Comparison of ENCODE assay signal across 9 cellular contexts in the genomic region with DNA sequence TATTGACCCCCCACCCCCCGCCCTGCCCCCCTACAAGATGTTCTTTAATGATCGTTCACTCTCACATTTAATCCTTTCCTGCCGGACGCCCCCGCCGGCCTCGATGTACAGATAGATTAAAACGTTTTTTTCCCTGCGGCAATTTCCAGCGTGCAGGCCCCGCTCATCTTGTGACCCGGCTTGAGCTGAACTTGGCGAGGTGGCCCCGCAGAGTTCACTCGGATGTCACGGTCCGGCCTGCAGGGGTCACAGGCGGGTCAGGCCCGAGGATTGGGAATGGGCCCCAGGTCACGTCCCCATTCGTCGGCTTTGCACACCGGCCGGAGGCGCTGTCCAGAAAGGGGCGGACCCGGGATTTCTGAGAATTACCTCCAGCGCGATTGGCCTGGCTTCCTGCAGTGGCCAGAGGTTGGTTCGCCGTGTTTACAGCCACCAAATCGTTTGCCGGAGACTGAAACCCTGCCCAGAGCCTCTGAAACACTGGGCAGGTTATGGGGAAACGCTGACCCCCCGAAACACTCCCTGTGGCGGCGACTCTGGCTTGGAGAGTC. TPM values are rescaled to one million over a fixed set of nuclear protein-coding genes. Genes with fewer than 3 reads are reported as not detected.
DNase-seq lines count a peak whose midpoint lies in the region; ATAC-seq, FAIRE-seq and TF ChIP-seq lines count a peak whose summit lies in the region.
"Had no signal": no experiment of that assay in that cellular context is flagged by ENCODE, and none has a peak within 500 bp of the region (broad histone marks: within the 10 kb centered on the region; RNA-seq: fewer than 3 reads in every experiment).

No MANE protein-coding gene starts in this region.

- H3K27ac ChIP-seq in K562 (ENCODE audit: extremely low read depth, low read depth, low read length) (peak overlapping the region; percentile 80), upper lobe of right lung (no peak overlapping the region)

- peak overlapping the region; percentile 74 to 82 for H3K9ac ChIP-seq in K562 (ENCODE audit: insufficient read depth in 1 of 2, low read depth in 2 of 2, low read length in 2 of 2)

- H3K9me3 ChIP-seq in K562 (replicated peaks; ENCODE audit: control insufficient read depth, insufficient read depth, low read depth, low read length) (peaks cover 2% of the 10 kb centered on the region; the same call in 1 of the 2 replicates), upper lobe of right lung (no peaks in the 10 kb centered on the region)

- no peaks in the 10 kb centered on the region for H3K9me1 ChIP-seq in K562 (ENCODE audit: control insufficient read depth, insufficient read depth, low read length)

- H3K4me1 ChIP-seq in K562 (replicated peaks in 1 of 2; ENCODE audit: control insufficient read depth in 2 of 2, insufficient read depth in 2 of 2, low read length in 2 of 2) (peaks cover 25 to 67% of the 10 kb centered on the region in 2 experiments; a peak in 4 of 5 replicates), upper lobe of right lung (peaks cover 41% of the 10 kb centered on the region)

- peak overlapping the region; percentile 75 for H3K4me2 ChIP-seq in K562 (ENCODE audit: insufficient read depth, low read length)

- peak; percentile 22 to 28 for ATAC-seq in left cardiac atrium
- no peak for ATAC-seq in Right ventricle myocardium superior (ENCODE audit: poor library complexity)
- ATAC-seq in K562, result peak; percentile 91
- peak; percentile 62 for ATAC-seq in upper lobe of right lung

- H3K27me3 ChIP-seq in K562 (ENCODE audit: control insufficient read depth in 2 of 2, insufficient read depth in 2 of 2, low read length in 2 of 2), result no peaks in the 10 kb centered on the region
- peaks cover 74% of the 10 kb centered on the region for H3K27me3 ChIP-seq in upper lobe of right lung

- peak; percentile 96 for FAIRE-seq in K562 (lab: Jason Lieb, UNC)
- FAIRE-seq in D721Med (lab: Jason Lieb, UNC), result no peak

- POLR2A ChIA-PET in K562 (lab: Yijun Ruan, JAX), result interaction anchor here (0.6 kb wide), 5 partner anchors 12 to 373 kb away, joined by 3 to 5 read pairs (median 4); no protein-coding TSS in a partner anchor

- peak; percentile 64 for TF ChIP-seq EP300 in K562 (IDR thresholded peaks at IDR 0.05; ENCODE audit: low read length)

- CTCF ChIA-PET in K562 (lab: Yijun Ruan, JAX; ENCODE audit: low intra/inter-chr PET ratio), result no interaction called here

- TF ChIP-seq CTCF in K562 (IDR thresholded peaks at IDR 0.05 in 2 of 3, conservative IDR thresholded peaks at IDR 0.05 in 1 of 3; ENCODE audit: insufficient read depth in 2 of 3, low read depth in 1 of 3, low read length in 3 of 3) (peak; percentile 15 to 42 (median 38); a peak in 3 of 6 replicates), upper lobe of right lung (IDR thresholded peaks at IDR 0.05) (no peak), D721Med (IDR thresholded peaks at IDR 0.05; ENCODE audit: insufficient read depth, missing control alignments) (no peak)

- peak overlapping the region; percentile 86 for H2AFZ ChIP-seq in K562 (ENCODE audit: low read depth, low read length)

- peak overlapping the region; percentile 31 for H3K4me3 ChIP-seq in K562
- peak overlapping the region; percentile 45 for H3K4me3 ChIP-seq in upper lobe of right lung

- peak in 1 of 2 experiments; percentile 15; a peak in 1 of 4 replicates for TF ChIP-seq RAD21 in K562 (CRISPR knock-in tag; conservative IDR thresholded peaks at IDR 0.05 in 1 of 2, IDR thresholded peaks at IDR 0.05 in 1 of 2)

- H3K79me2 ChIP-seq in K562 (ENCODE audit: control insufficient read depth, insufficient read depth, low read length), result no peaks in the 10 kb centered on the region

- in situ Hi-C loops in K562 (cut with MboI), result no loop called here

- H4K20me1 ChIP-seq in K562 (replicated peaks; ENCODE audit: control insufficient read depth, insufficient read depth, low read length), result no peaks in the 10 kb centered on the region

- WGBS in K562 (ENCODE audit: insufficient coverage, low coverage, missing lambda C conversion rate), result 0% methylated on average over 29 of the region's 37 CpGs

- TF ChIP-seq POLR2A in K562 (conservative IDR thresholded peaks at IDR 0.05), result peak; percentile 70

- no peak for DNase-seq in left cardiac atrium
- DNase-seq in Right ventricle myocardium superior, result no peak
- DNase-seq in K562 (ENCODE audit: extremely low read depth in 1 of 4, low spot score in 3 of 4), result peak; percentile 88 to 93 (median 90)
- peak; percentile 31 to 43 for DNase-seq in lung microvascular endothelial cell (ENCODE audit: low read depth in 2 of 2)
- DNase-seq in upper lobe of right lung, result peak; percentile 71
- DNase-seq in pons (ENCODE audit: low spot score), result no peak
- DNase-seq in putamen (ENCODE audit: low spot score), result no peak
- DNase-seq in D721Med (ENCODE audit: insufficient read length, low spot score), result no peak
- DNase-seq: NCI-H1694 treated with DMSO at 0.1 percent for 48 hours had no signal

- H3K36me3 ChIP-seq in K562 (ENCODE audit: control insufficient read depth, insufficient read depth, low read length), result no peaks in the 10 kb centered on the region
- no peaks in the 10 kb centered on the region for H3K36me3 ChIP-seq in upper lobe of right lung

- intact Hi-C loops in left cardiac atrium (cut with DNase I) (no loop called here), Right ventricle myocardium superior (cut with DNase I) (no loop called here), K562 (cut with micrococcal nuclease) (loop anchor here (10.0 kb wide), 1 partner anchor 477 kb away; a partner anchor contains a TSS), upper lobe of right lung (cut with DNase I) (loop anchor here (10.0 kb wide), 1 partner anchor 223 kb away; no protein-coding TSS in a partner anchor)

- BruUV-seq in K562 (replicated peaks; lab: Mats Ljungman, UMichigan), result no TSS peak

TF ChIP-seq in K562, 482 proteins besides CTCF, POLR2A, EP300 and RAD21 (continues in another document):
- TF ChIP-seq ATF1 (CRISPR knock-in tag; IDR thresholded peaks at IDR 0.05), result no peak
- TF ChIP-seq ATF1 (tag; IDR thresholded peaks at IDR 0.05), result peak; percentile 24; the same call in 1 of the 2 replicates
- TF ChIP-seq E2F3 (CRISPR knock-in tag; IDR thresholded peaks at IDR 0.05), result no peak
- TF ChIP-seq KAT2B (IDR thresholded peaks at IDR 0.05; ENCODE audit: low read depth, low read length), result no peak
- TF ChIP-seq CREB1 (IDR thresholded peaks at IDR 0.05), result no peak
- TF ChIP-seq CREB1 (CRISPR knock-in tag; IDR thresholded peaks at IDR 0.05), result 0 out of 2 replicates have a peak, but pooled peaks have one; percentile 36
- no peak for TF ChIP-seq SREBF1 (IDR thresholded peaks at IDR 0.05; ENCODE audit: borderline replicate concordance, low read depth, low read length)

RNA-seq across cellular contexts. Expression of a gene that starts 1.9 kb away (rescaled TPM):
- total RNA-seq in left cardiac atrium (under 1 TPM in 1 of 2 donors, not detected in 1; 0.29 TPM), Right ventricle myocardium superior (not detected), K562 (2014; rRNA removed) (1.4 and 1.6 TPM in 2 replicates), K562 (2014; rRNA removed; fragmentation: Illumina TruSeq; extraction: Trizol) (1.2 and 1.4 TPM in 2 replicates), K562 (2015; rRNA removed; fragmentation: Illumina TruSeq; extraction: Trizol) (5.0 and 5.2 TPM in 2 replicates), K562 (2021) (1.6 and 2.5 TPM in 2 replicates), lung microvascular endothelial cell (0.44 and 1.6 TPM in 2 replicates), upper lobe of right lung (not detected)
- total RNA-seq in K562 (2011; cell fraction: chromatin; rRNA removed; ENCODE audit: low replicate concordance), result 5.2 and 7.0 TPM in 2 replicates
- total RNA-seq in K562 (2011; cell fraction: nucleolus; rRNA removed), result 4.5 and 10.0 TPM in 2 replicates
- 2.8 and 5.3 TPM in 2 replicates for total RNA-seq in K562 (2011; cell fraction: nucleoplasm; rRNA removed)
- polyA plus RNA-seq in K562 (2011; rRNA removed) (4.0 and 5.1 TPM in 2 replicates), K562 (2014; fragmentation: Illumina TruSeq; extraction: Trizol) (0.54 and 1.5 TPM in 2 replicates), K562 (2014; fragmentation: Nextera tagmentation; extraction: Ambion mirVana) (under 1 TPM; 0.11 to 0.38 TPM), K562 (2014; rRNA removed) (1.6 TPM in 2 replicates)
- 2.3 and 5.8 TPM in 2 replicates for polyA plus RNA-seq in K562 (2011; cell fraction: cytosol; rRNA removed)
- polyA plus RNA-seq in K562 (2011; cell fraction: nucleus; rRNA removed), result 10.4 and 19.4 TPM in 2 replicates
- polyA plus RNA-seq in K562 (2012), result 2.4 and 3.1 TPM in 2 replicates
- 0.98 and 1.4 TPM in 2 replicates for polyA minus RNA-seq in K562 (2011; rRNA and poly(A)+ RNA removed)
- polyA minus RNA-seq in K562 (2011; cell fraction: cytosol; rRNA and poly(A)+ RNA removed), result 0.86 and 1.3 TPM in 2 replicates
- polyA minus RNA-seq in K562 (2011; cell fraction: nucleus; rRNA and poly(A)+ RNA removed), result 3.7 and 4.4 TPM in 2 replicates

RNA-seq across cellular contexts. Expression of a gene that starts 11.2 kb away (rescaled TPM):
- under 1 TPM in 1 of 2 donors, not detected in 1; 0.05 TPM for total RNA-seq in left cardiac atrium
- total RNA-seq in Right ventricle myocardium superior, result 0.05 TPM
- total RNA-seq in K562 (2011; cell fraction: chromatin; rRNA removed; ENCODE audit: low replicate concordance), result 0.72 and 1.5 TPM in 2 replicates
- 0.26 and 0.83 TPM in 2 replicates for total RNA-seq in K562 (2011; cell fraction: nucleolus; rRNA removed)
- total RNA-seq in K562 (2011; cell fraction: nucleoplasm; rRNA removed), result 0.59 and 0.84 TPM in 2 replicates
- 0.08 and 0.09 TPM in 2 replicates for total RNA-seq in K562 (2014; rRNA removed)
- total RNA-seq in K562 (2014; rRNA removed; fragmentation: Illumina TruSeq; extraction: Trizol), result not detected in 2 replicates
- total RNA-seq in K562 (2015; rRNA removed; fragmentation: Illumina TruSeq; extraction: Trizol), result 0.07 and 0.08 TPM in 2 replicates
- 0.07 and 0.16 TPM in 2 replicates for total RNA-seq in K562 (2021)
- not detected in 2 replicates for polyA plus RNA-seq in K562 (2011; rRNA removed)
- not detected in 2 replicates for polyA plus RNA-seq in K562 (2011; cell fraction: cytosol; rRNA removed)
- polyA plus RNA-seq in K562 (2011; cell fraction: nucleus; rRNA removed), result 0.08 and 0.13 TPM in 2 replicates
- polyA plus RNA-seq in K562 (2012), result 0.04 TPM in 1 of 2 replicates, not detected in the other
- polyA plus RNA-seq in K562 (2014; fragmentation: Illumina TruSeq; extraction: Trizol), result not detected in 2 replicates
- not detected for polyA plus RNA-seq in K562 (2014; fragmentation: Nextera tagmentation; extraction: Ambion mirVana)
- not detected in 2 replicates for polyA plus RNA-seq in K562 (2014; rRNA removed)
- polyA minus RNA-seq in K562 (2011; rRNA and poly(A)+ RNA removed), result 0.04 and 0.06 TPM in 2 replicates
- not detected in 2 replicates for polyA minus RNA-seq in K562 (2011; cell fraction: cytosol; rRNA and poly(A)+ RNA removed)
- polyA minus RNA-seq in K562 (2011; cell fraction: nucleus; rRNA and poly(A)+ RNA removed), result 0.67 and 1.00 TPM in 2 replicates
- total RNA-seq in lung microvascular endothelial cell, result 0.44 and 1.6 TPM in 2 replicates
- total RNA-seq in upper lobe of right lung, result 0.35 TPM

Comparison
In these comparisons a context has a peak if more than half of its experiments do, and no peak if none do; other contexts are left out.
1. DNase-seq: peak in K562 (4 of 4), lung microvascular endothelial cell (2 of 2) and upper lobe of right lung (single experiment); none in left cardiac atrium (single experiment), Right ventricle myocardium superior (single experiment), pons (single experiment), putamen (single experiment) and D721Med (single experiment).
2. CTCF ChIP-seq: peak in K562 (3 of 3); none in upper lobe of right lung (single experiment) and D721Med (single experiment).
3. intact Hi-C loops: an anchor here in K562 (10.0 kb wide) and upper lobe of right lung (10.0 kb wide); none called in left cardiac atrium and Right ventricle myocardium superior.